In the genomic region with DNA sequence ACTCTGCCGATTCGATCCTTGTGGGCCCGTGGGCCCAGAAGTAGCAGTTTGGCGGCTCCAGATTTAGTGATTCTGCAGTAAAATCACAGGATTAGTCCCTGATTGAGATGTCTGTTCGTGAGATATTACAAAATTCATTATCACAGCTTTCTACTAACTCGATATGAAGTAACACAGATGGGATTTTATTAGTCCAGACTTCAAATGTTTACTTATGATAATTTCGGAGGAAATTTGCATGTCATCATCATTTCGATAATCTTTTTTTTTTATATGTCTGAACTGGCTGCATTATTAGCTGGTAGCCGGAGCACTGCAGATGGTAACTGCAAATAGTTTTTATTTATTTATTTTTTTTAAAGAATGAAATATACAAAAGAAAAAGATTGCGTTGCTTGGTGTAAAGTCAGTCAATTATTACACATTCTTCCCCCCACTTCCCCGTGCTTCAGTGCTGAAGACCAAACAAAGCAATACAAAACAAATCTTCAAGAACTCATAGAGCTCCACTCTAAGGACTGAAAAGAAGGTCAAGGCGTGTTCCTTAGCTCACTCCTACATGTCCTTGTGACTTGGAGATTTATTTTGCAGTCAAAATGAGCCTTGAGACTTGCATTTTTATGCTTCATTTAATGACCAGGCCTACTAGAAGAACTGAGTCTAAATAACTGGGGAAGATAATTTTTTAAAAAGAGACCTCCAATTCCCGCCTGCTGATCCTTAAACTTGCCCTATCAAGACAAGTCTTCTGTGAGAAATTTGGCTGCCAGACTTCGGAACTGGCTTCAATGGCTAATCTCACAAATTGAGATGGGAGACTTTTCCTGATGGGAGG, we compare ENCODE assay signal across 16 cellular contexts. TPM values are rescaled to one million over a fixed set of nuclear protein-coding genes. Genes with fewer than 3 reads are reported as not detected.
DNase-seq lines count a peak whose midpoint lies in the region; ATAC-seq and TF ChIP-seq lines count a peak whose summit lies in the region.
"Had no signal": no experiment of that assay in that cellular context is flagged by ENCODE, and none has a peak within 500 bp of the region (broad histone marks: within the 10 kb centered on the region; RNA-seq: fewer than 3 reads in every experiment).

No MANE protein-coding gene starts in this region.

- H4K8ac ChIP-seq in H9 (replicated peaks; ENCODE audit: insufficient read length, low read depth, low read length) = no peak overlapping the region

- no peaks in the 10 kb centered on the region for H3K9me3 ChIP-seq in H9 (ENCODE audit: control insufficient read depth, low read depth, low read length)
- H3K9me3 ChIP-seq: MG63 had no signal

- no peak overlapping the region for H3K27ac Mint-ChIP-seq in H9
- H3K27ac Mint-ChIP-seq in activated CD4-positive, alpha-beta memory T cell treated with anti-CD3 and anti-CD28 coated beads for 36 hours = no peak overlapping the region

- no peak for TF ChIP-seq CTCF in H9 (conservative IDR thresholded peaks at IDR 0.05)

- H3K4me3 ChIP-seq in skeletal muscle cell (ENCODE audit: low read depth, low read length) = peak overlapping the region; percentile 61
- H3K4me3 ChIP-seq: MG63 had no signal

- no peaks in the 10 kb centered on the region for H4K20me1 ChIP-seq in H9 (ENCODE audit: control insufficient read depth, insufficient read depth, insufficient read length)

- intact Hi-C loops in activated CD4-positive, alpha-beta memory T cell treated with anti-CD3 and anti-CD28 coated beads for 36 hours (cut with micrococcal nuclease) = loop anchor here (5.0 kb wide), 2 partner anchors 998 to 1883 kb away; a partner anchor contains a TSS
- intact Hi-C loops in posterior cingulate gyrus (cut with DNase I) = loop anchor here (5.0 to 10.0 kb wide), 3 partner anchors 843 to 1400 kb away; no protein-coding TSS in a partner anchor

- no peak overlapping the region for H3K14ac ChIP-seq in H9 (ENCODE audit: insufficient read depth, low read length)

- H3K36me3 Mint-ChIP-seq in H9 (ENCODE audit: insufficient read depth in 1 of 3, low read depth in 3 of 3) = no peaks in the 10 kb centered on the region; a peak in 1 of 7 replicates
- peaks cover 33% of the 10 kb centered on the region for H3K36me3 Mint-ChIP-seq in activated CD4-positive, alpha-beta memory T cell treated with anti-CD3 and anti-CD28 coated beads for 36 hours

- ATAC-seq in GM21515 (IDR thresholded peaks at IDR 0.05; ENCODE audit: unreplicated experiment) (no peak), HG03108 (IDR thresholded peaks at IDR 0.05; ENCODE audit: unreplicated experiment) (no peak)

- H3K4me1 ChIP-seq in H9 (ENCODE audit: insufficient read depth, low read length) = no peaks in the 10 kb centered on the region; the same call in 1 of the 2 replicates

- H3K79me1 ChIP-seq in H9 (ENCODE audit: insufficient read depth, low read depth, low read length, poor library complexity, severe bottlenecking) = no peaks in the 10 kb centered on the region

- no peak overlapping the region for H3K56ac ChIP-seq in H9 (ENCODE audit: insufficient read length, low read depth, low read length)

- CTCF ChIA-PET in activated CD4-positive, alpha-beta memory T cell treated with anti-CD3 and anti-CD28 coated beads for 36 hours (lab: Charles Lee) = no interaction called here

- H4K5ac ChIP-seq in H9 (ENCODE audit: insufficient read length, low read depth, low read length) = no peak overlapping the region

- no peak overlapping the region for H2BK120ac ChIP-seq in H9 (ENCODE audit: low read depth, low read length, poor library complexity, severe bottlenecking)

- no peak overlapping the region for H2BK5ac ChIP-seq in H9 (ENCODE audit: insufficient read length, low read length)

- no peak overlapping the region for H2BK15ac ChIP-seq in H9 (ENCODE audit: low read depth, low read length)

- peaks cover 29% of the 10 kb centered on the region for H3K23me2 ChIP-seq in H9 (ENCODE audit: insufficient read length, low read depth, low read length, poor library complexity, severe bottlenecking)

- peaks cover 68% of the 10 kb centered on the region for H3K27me3 ChIP-seq in H9 (ENCODE audit: insufficient read depth, low read length)
- H3K27me3 ChIP-seq: MG63 had no signal

- WGBS in H9 (ENCODE audit: extremely low coverage, insufficient read length, low lambda C conversion rate) = no CpG with 5 or more reads among the region's 14 CpGs

- H4K91ac ChIP-seq in H9 (ENCODE audit: insufficient read length, low read depth, low read length) = no peak overlapping the region

- DNase-seq in H9 = no peak
- DNase-seq in amniotic epithelial cell (ENCODE audit: low read depth) = peak; percentile 63
- DNase-seq in iris pigment epithelial cell (ENCODE audit: low read depth) = peak; percentile 67
- no peak for DNase-seq in skeletal muscle cell (ENCODE audit: low read depth)
- no peak for DNase-seq in activated CD4-positive, alpha-beta memory T cell treated with anti-CD3 and anti-CD28 coated beads for 36 hours
- DNase-seq in posterior cingulate gyrus = no peak
- DNase-seq: activated effector memory CD4-positive, alpha-beta T cell treated with Interleukin-2 at 50 U/mL for 16 hours; amniotic stem cell; cerebellar nuclear complex; glutamatergic neuron; MG63; NCI-H2029 treated with DMSO at 0.1 percent for 48 hours; WERI-Rb-1 had no signal

- peaks cover 61 to 71% of the 10 kb centered on the region in 2 experiments for H3K4me1 Mint-ChIP-seq in H9
- peaks cover 16% of the 10 kb centered on the region for H3K4me1 Mint-ChIP-seq in activated CD4-positive, alpha-beta memory T cell treated with anti-CD3 and anti-CD28 coated beads for 36 hours (ENCODE audit: low read depth)

- H3K27ac ChIP-seq in H9 (ENCODE audit: insufficient read length, low read depth, low read length) = no peak overlapping the region
- H3K27ac ChIP-seq: WERI-Rb-1 had no signal

- no peak overlapping the region for H3K23ac ChIP-seq in H9 (ENCODE audit: insufficient read length, low read depth, low read length)

- no peak overlapping the region for H2BK12ac ChIP-seq in H9 (ENCODE audit: insufficient read length, low read depth, low read length)

- H3K79me2 ChIP-seq in H9 (ENCODE audit: insufficient read depth, low read length) = no peaks in the 10 kb centered on the region

- H3K4ac ChIP-seq in H9 (ENCODE audit: low read depth, low read length) = no peak overlapping the region

- no peak overlapping the region for H2AFZ ChIP-seq in H9 (ENCODE audit: low read length)

- H3K9me3 Mint-ChIP-seq in H9 = peaks cover 2 to 4% of the 10 kb centered on the region in 2 experiments; a peak in 2 of 5 replicates
- H3K9me3 Mint-ChIP-seq in activated CD4-positive, alpha-beta memory T cell treated with anti-CD3 and anti-CD28 coated beads for 36 hours = peaks cover 2% of the 10 kb centered on the region

- no peak overlapping the region for H2AK5ac ChIP-seq in H9 (ENCODE audit: insufficient read length, low read length)

- POLR2A ChIA-PET in activated CD4-positive, alpha-beta memory T cell treated with anti-CD3 and anti-CD28 coated beads for 36 hours (lab: Charles Lee) = no interaction called here

- H3K18ac ChIP-seq in H9 (ENCODE audit: insufficient read length, low read depth, low read length) = no peak overlapping the region

- no peak overlapping the region for H3K9ac ChIP-seq in H9 (ENCODE audit: extremely low read depth, insufficient read length, low read length)

- peak overlapping the region; percentile 53 for H3K4me2 ChIP-seq in H9 (ENCODE audit: insufficient read depth, insufficient read length, low read length)

- H2BK20ac ChIP-seq in H9 (ENCODE audit: low read depth, low read length, poor library complexity, severe bottlenecking) = no peak overlapping the region

- H3K4me3 Mint-ChIP-seq in H9 = peak overlapping the region in 1 of 2 experiments; percentile 43; a peak in 3 of 5 replicates
- no peak overlapping the region for H3K4me3 Mint-ChIP-seq in activated CD4-positive, alpha-beta memory T cell treated with anti-CD3 and anti-CD28 coated beads for 36 hours

- no peak overlapping the region for H3T11ph ChIP-seq in H9 (ENCODE audit: low read length)

- peaks cover 99% of the 10 kb centered on the region for H3K27me3 Mint-ChIP-seq in H9 (ENCODE audit: low read depth)
- H3K27me3 Mint-ChIP-seq in activated CD4-positive, alpha-beta memory T cell treated with anti-CD3 and anti-CD28 coated beads for 36 hours = peaks cover 80% of the 10 kb centered on the region

RNA-seq across cellular contexts. Expression of a gene that starts 11.7 kb away (rescaled TPM):
- 7.5 and 8.5 TPM in 2 replicates for total RNA-seq in H9 (2021)
- total RNA-seq in activated CD4-positive, alpha-beta memory T cell treated with anti-CD3 and anti-CD28 coated beads for 36 hours = not detected
- total RNA-seq: activated CD8-positive, alpha-beta memory T cell treated with anti-CD3 and anti-CD28 coated beads for 36 hours had no signal

Comparison
In these comparisons a context has a peak if more than half of its experiments do, and no peak if none do; other contexts are left out.
1. DNase-seq: peak in amniotic epithelial cell (single experiment) and iris pigment epithelial cell (single experiment); none in H9 (single experiment), skeletal muscle cell (single experiment), activated CD4-positive, alpha-beta memory T cell treated with anti-CD3 and anti-CD28 coated beads for 36 hours (single experiment) and posterior cingulate gyrus (0 of 10).